In genomic region chr12:105315726-105316125, GRCh38 we compare ENCODE assay signal across 1 cellular context.
TF ChIP-seq lines count a peak whose summit lies in the region.

No MANE protein-coding gene starts in this region.

TF ChIP-seq in IMR-90, 13 proteins besides CTCF, POLR2A, EP300 and RAD21 (continued from another document):
- TF ChIP-seq USF2 (IDR thresholded peaks at IDR 0.05; ENCODE audit: low read depth, low read length) (no peak), SMC3 (IDR thresholded peaks at IDR 0.05; ENCODE audit: low read depth, low read length) (no peak), MAFK (IDR thresholded peaks at IDR 0.05; ENCODE audit: low read depth, low read length) (no peak), ELK1 (IDR thresholded peaks at IDR 0.05; ENCODE audit: borderline replicate concordance, low read depth, low read length) (no peak), RCOR1 (IDR thresholded peaks at IDR 0.05; ENCODE audit: insufficient replicate concordance, low read length) (no peak), CEBPB (IDR thresholded peaks at IDR 0.05; ENCODE audit: low read depth, low read length) (no peak)
